In genomic region chr19:12763100-12763499, GRCh38 we compare ENCODE assay signal across 39 cellular contexts. TPM values are rescaled to one million over a fixed set of nuclear protein-coding genes. Genes with fewer than 3 reads are reported as not detected.
"Had no signal": no experiment of that assay in that cellular context is flagged by ENCODE, and none has a peak within 500 bp of the region (broad histone marks: within the 10 kb centered on the region; RNA-seq: fewer than 3 reads in every experiment).

No MANE protein-coding gene starts in this region.

- H3K27ac ChIP-seq: brain microvascular endothelial cell, neutrophil, ovary, skin epidermis, thyroid gland, upper lobe of left lung, vagina, WERI-Rb-1 had no signal

- H3K27me3 Mint-ChIP-seq: activated naive CD8-positive, alpha-beta T cell treated with anti-CD3 and anti-CD28 coated beads, Interleukin-2, amount 10 ng/mL, durations not matched to agents 7 days and 5 days; naive B cell; progenitor cell of endocrine pancreas had no signal

- H3K4me1 Mint-ChIP-seq: mesothelial cell of epicardium had no signal

- H3K27ac Mint-ChIP-seq: activated naive CD4-positive, alpha-beta T cell treated with anti-CD3 and anti-CD28 coated beads, Interleukin-2, amount 10 ng/mL, durations not matched to agents 7 days and 5 days; activated naive CD8-positive, alpha-beta T cell treated with anti-CD3 and anti-CD28 coated beads, Interleukin-2, amount 10 ng/mL, durations not matched to agents 7 days and 5 days; activated T-cell treated with anti-CD3 and anti-CD28 coated beads, Interleukin-2, amount 50 U/mL, for 24 hours; effector memory CD8-positive, alpha-beta T cell; mesothelial cell of epicardium; naive B cell; nephron progenitor cell; progenitor cell of endocrine pancreas; stimulated activated memory B cell treated with anti-CD40 and anti-IgM and Interleukin-4, amounts not matched to agents 10 μg/mL and 1 μg/mL and 100 μg/mL, for 72 hours; stimulated activated naive CD8-positive, alpha-beta T cell treated with anti-CD3 and anti-CD28 coated beads, Interleukin-15, amount 100 ng/mL, for 72 hours; T-helper 1 cell treated with Interleukin-12 subunit alpha and Interleukin-12 subunit beta and Interleukin-4 antibody, amounts not matched to agents 30 μg/mL and 1 μg/mL, for 36 hours had no signal

- H3K4me3 ChIP-seq: ovary, skin epidermis, thyroid gland, upper lobe of left lung, vagina had no signal

- ATAC-seq: activated CD4-positive, CD25-positive, alpha-beta regulatory T cell treated with anti-CD3 and anti-CD28 coated beads, Interleukin-2, amount 50 U/mL, for 24 hours; effector memory CD8-positive, alpha-beta T cell; esophagus mucosa; right cardiac atrium; stimulated activated memory B cell treated with anti-CD40 and anti-IgM and Interleukin-4, amounts not matched to agents 10 μg/mL and 1 μg/mL and 100 μg/mL, for 72 hours; stimulated activated naive CD8-positive, alpha-beta T cell treated with anti-CD3 and anti-CD28 coated beads, Interleukin-15, amount 100 ng/mL, for 72 hours had no signal

- H3K36me3 ChIP-seq: neutrophil, ovary had no signal

- H3K9me3 Mint-ChIP-seq: activated naive CD4-positive, alpha-beta T cell treated with anti-CD3 and anti-CD28 coated beads, Interleukin-2, amount 10 ng/mL, durations not matched to agents 7 days and 5 days; activated naive CD8-positive, alpha-beta T cell treated with anti-CD3 and anti-CD28 coated beads, Interleukin-2, amount 10 ng/mL, durations not matched to agents 7 days and 5 days; activated T-cell treated with anti-CD3 and anti-CD28 coated beads, Interleukin-2, amount 50 U/mL, for 24 hours; effector memory CD8-positive, alpha-beta T cell; mesothelial cell of epicardium; stimulated activated memory B cell treated with anti-CD40 and anti-IgM and Interleukin-4, amounts not matched to agents 10 μg/mL and 1 μg/mL and 100 μg/mL, for 72 hours; stimulated activated naive CD8-positive, alpha-beta T cell treated with anti-CD3 and anti-CD28 coated beads, Interleukin-15, amount 100 ng/mL, for 72 hours; T-helper 1 cell treated with Interleukin-12 subunit alpha and Interleukin-12 subunit beta and Interleukin-4 antibody, amounts not matched to agents 30 μg/mL and 1 μg/mL, for 36 hours had no signal

- H3K27me3 ChIP-seq: brain microvascular endothelial cell, ovary, thyroid gland, upper lobe of left lung, vagina had no signal

- H3K9me3 ChIP-seq: neutrophil, ovary, thyroid gland, upper lobe of left lung, vagina had no signal

- DNase-seq: activated CD4-positive, alpha-beta T cell treated with anti-CD3 and anti-CD28 coated beads for 48 hours; activated CD4-positive, alpha-beta T cell treated with anti-CD3 and anti-CD28 coated beads, Interleukin-2, amount 50 U/mL, for 48 hours; activated CD8-positive, alpha-beta memory T cell treated with anti-CD3 and anti-CD28 coated beads, Interleukin-2, amount 50 U/mL, for 4 hours; activated gamma-delta T cell; activated naive CD4-positive, alpha-beta T cell treated with anti-CD3 and anti-CD28 coated beads, Interleukin-2, amount 10 ng/mL, durations not matched to agents 7 days and 5 days; activated naive CD8-positive, alpha-beta T cell treated with anti-CD3 and anti-CD28 coated beads, Interleukin-2, amount 10 ng/mL, durations not matched to agents 7 days and 5 days; activated T-cell treated with anti-CD3 and anti-CD28 coated beads, Interleukin-2, amount 50 U/mL, for 24 hours; brain microvascular endothelial cell; caudate nucleus; cortex of kidney; effector memory CD8-positive, alpha-beta T cell; foreskin fibroblast; head of caudate nucleus; naive B cell; nephron progenitor cell; ovary; stimulated activated CD4-positive, alpha-beta T cell treated with anti-CD3 and anti-CD28 coated beads, Interleukin-1b, Interleukin-23, amount 100 ng/mL, for 48 hours; stimulated activated CD4-positive, alpha-beta T cell treated with anti-CD3 and anti-CD28 coated beads, Interleukin-4, amount 100 ng/mL, for 4 hours; stimulated activated CD8-positive, alpha-beta memory T cell treated with anti-CD3 and anti-CD28 coated beads, Interleukin-4, amount 100 ng/mL, for 48 hours; stimulated activated naive CD8-positive, alpha-beta T cell treated with anti-CD3 and anti-CD28 coated beads, Interleukin-15, amount 100 ng/mL, for 72 hours; SW 1271; T1000; thyroid gland; WERI-Rb-1 had no signal

- H3K36me3 Mint-ChIP-seq: activated naive CD4-positive, alpha-beta T cell treated with anti-CD3 and anti-CD28 coated beads, Interleukin-2, amount 10 ng/mL, durations not matched to agents 7 days and 5 days; activated naive CD8-positive, alpha-beta T cell treated with anti-CD3 and anti-CD28 coated beads, Interleukin-2, amount 10 ng/mL, durations not matched to agents 7 days and 5 days; naive B cell had no signal

- H3K4me3 Mint-ChIP-seq: activated naive CD4-positive, alpha-beta T cell treated with anti-CD3 and anti-CD28 coated beads, Interleukin-2, amount 10 ng/mL, durations not matched to agents 7 days and 5 days; activated naive CD8-positive, alpha-beta T cell treated with anti-CD3 and anti-CD28 coated beads, Interleukin-2, amount 10 ng/mL, durations not matched to agents 7 days and 5 days; activated T-cell treated with anti-CD3 and anti-CD28 coated beads, Interleukin-2, amount 50 U/mL, for 24 hours; effector memory CD8-positive, alpha-beta T cell; mesothelial cell of epicardium; naive B cell; nephron progenitor cell; stimulated activated memory B cell treated with anti-CD40 and anti-IgM and Interleukin-4, amounts not matched to agents 10 μg/mL and 1 μg/mL and 100 μg/mL, for 72 hours; stimulated activated naive CD8-positive, alpha-beta T cell treated with anti-CD3 and anti-CD28 coated beads, Interleukin-15, amount 100 ng/mL, for 72 hours; T-helper 1 cell treated with Interleukin-12 subunit alpha and Interleukin-12 subunit beta and Interleukin-4 antibody, amounts not matched to agents 30 μg/mL and 1 μg/mL, for 36 hours had no signal

RNA-seq across cellular contexts. Expression of gene BEST2, which starts 11.5 kb away (rescaled TPM):
- total RNA-seq: activated CD8-positive, alpha-beta memory T cell treated with anti-CD3 and anti-CD28 coated beads for 36 hours; activated naive CD8-positive, alpha-beta T cell treated with anti-CD3 and anti-CD28 coated beads, Interleukin-2, amount 10 ng/mL, durations not matched to agents 7 days and 5 days; astrocyte; chondrocyte; esophagus mucosa; liver; mesothelial cell of epicardium; ovary; progenitor cell of endocrine pancreas; right cardiac atrium; thyroid gland had no signal
- polyA plus RNA-seq: liver, ovary, right cardiac atrium had no signal
